18 cellular contexts compared by ENCODE assay signal in the genomic region with DNA sequence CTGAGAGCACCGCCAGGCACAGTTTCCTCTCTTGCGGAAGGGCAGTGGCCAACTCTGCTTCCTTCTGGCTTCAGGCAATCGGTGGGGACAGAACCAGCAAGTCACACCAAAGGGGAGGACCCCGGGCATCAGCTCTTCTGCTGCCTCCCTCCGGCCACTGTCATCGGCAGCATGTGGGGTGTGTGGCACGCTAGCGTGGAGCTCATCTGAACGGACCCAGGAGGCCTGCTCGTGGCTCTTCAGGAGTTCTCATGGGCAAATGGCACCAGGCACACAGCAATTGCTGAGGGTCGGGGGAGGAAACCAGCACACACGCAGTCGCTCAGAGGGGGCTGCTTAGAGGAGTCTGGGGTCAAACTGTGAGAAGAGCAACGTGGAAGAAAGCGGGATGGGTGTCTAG. TPM values are rescaled to one million over a fixed set of nuclear protein-coding genes. Genes with fewer than 3 reads are reported as not detected.
"Had no signal": no experiment of that assay in that cellular context is flagged by ENCODE, and none has a peak within 500 bp of the region (broad histone marks: within the 10 kb centered on the region; RNA-seq: fewer than 3 reads in every experiment).

No MANE protein-coding gene starts in this region.

- H3K36me3 ChIP-seq: brain microvascular endothelial cell, cardiac muscle cell had no signal

- DNase-seq: activated CD4-positive, alpha-beta memory T cell treated with anti-CD3 and anti-CD28 coated beads for 36 hours; activated CD4-positive, alpha-beta T cell treated with anti-CD3 and anti-CD28 coated beads, Interleukin-2, amount 10 ng/mL, durations not matched to agents 7 days and 5 days; activated CD4-positive, CD25-positive, alpha-beta regulatory T cell; activated CD8-positive, alpha-beta memory T cell treated with anti-CD3 and anti-CD28 coated beads for 24 hours; activated effector memory CD4-positive, alpha-beta T cell treated with anti-CD3 and anti-CD28 coated beads, Interleukin-2, amount 50 U/mL, for 16 hours; activated naive CD4-positive, alpha-beta T cell treated with Interleukin-2 at 50 U/mL for 16 hours; activated naive CD8-positive, alpha-beta T cell treated with anti-CD3 and anti-CD28 coated beads, Interleukin-2, amount 50 U/mL, for 24 hours; activated T-cell treated with anti-CD3 and anti-CD28 coated beads, Interleukin-2, amount 50 U/mL, for 4 hours; amniotic stem cell; brain microvascular endothelial cell; MM.1S; NCI-H1930; PC-9; SIG-M5; T-helper 2 cell; T1000 had no signal

- H3K27me3 ChIP-seq: brain microvascular endothelial cell, cardiac muscle cell had no signal

- H3K27ac Mint-ChIP-seq: activated CD4-positive, alpha-beta memory T cell treated with anti-CD3 and anti-CD28 coated beads for 36 hours; activated CD4-positive, alpha-beta T cell treated with anti-CD3 and anti-CD28 coated beads, Interleukin-2, amount 10 ng/mL, durations not matched to agents 7 days and 5 days; activated naive CD4-positive, alpha-beta T cell treated with anti-CD3 and anti-CD28 coated beads, Interleukin-2, amount 50 U/mL, for 72 hours; activated naive CD8-positive, alpha-beta T cell treated with anti-CD3 and anti-CD28 coated beads, Interleukin-2, amount 50 U/mL, for 24 hours had no signal

- ATAC-seq: activated naive CD4-positive, alpha-beta T cell treated with anti-CD3 and anti-CD28 coated beads, Interleukin-2, amount 50 U/mL, for 72 hours; activated naive CD8-positive, alpha-beta T cell treated with anti-CD3 and anti-CD28 coated beads, Interleukin-2, amount 50 U/mL, for 24 hours; activated T-cell treated with anti-CD3 and anti-CD28 coated beads, Interleukin-2, amount 50 U/mL, for 4 hours had no signal

- H3K36me3 Mint-ChIP-seq: activated CD4-positive, alpha-beta memory T cell treated with anti-CD3 and anti-CD28 coated beads for 36 hours; activated naive CD4-positive, alpha-beta T cell treated with anti-CD3 and anti-CD28 coated beads, Interleukin-2, amount 50 U/mL, for 72 hours had no signal

- H3K27ac ChIP-seq: brain microvascular endothelial cell, cardiac muscle cell, PC-9 had no signal

- H3K4me3 ChIP-seq: cardiac muscle cell, PC-9 had no signal

- H3K4me3 Mint-ChIP-seq: activated CD4-positive, alpha-beta memory T cell treated with anti-CD3 and anti-CD28 coated beads for 36 hours; activated CD4-positive, alpha-beta T cell treated with anti-CD3 and anti-CD28 coated beads, Interleukin-2, amount 10 ng/mL, durations not matched to agents 7 days and 5 days; activated naive CD8-positive, alpha-beta T cell treated with anti-CD3 and anti-CD28 coated beads, Interleukin-2, amount 50 U/mL, for 24 hours; activated T-cell treated with anti-CD3 and anti-CD28 coated beads, Interleukin-2, amount 50 U/mL, for 4 hours had no signal

- H3K9me3 Mint-ChIP-seq: activated CD4-positive, alpha-beta memory T cell treated with anti-CD3 and anti-CD28 coated beads for 36 hours; activated CD4-positive, alpha-beta T cell treated with anti-CD3 and anti-CD28 coated beads, Interleukin-2, amount 10 ng/mL, durations not matched to agents 7 days and 5 days; activated naive CD4-positive, alpha-beta T cell treated with anti-CD3 and anti-CD28 coated beads, Interleukin-2, amount 50 U/mL, for 72 hours; activated naive CD8-positive, alpha-beta T cell treated with anti-CD3 and anti-CD28 coated beads, Interleukin-2, amount 50 U/mL, for 24 hours; activated T-cell treated with anti-CD3 and anti-CD28 coated beads, Interleukin-2, amount 50 U/mL, for 4 hours had no signal

RNA-seq across cellular contexts. Expression of a gene that starts 26.9 kb away (rescaled TPM):
- total RNA-seq: PC-9 had no signal
- polyA plus RNA-seq: cardiac muscle cell had no signal
